20 cellular contexts compared by ENCODE assay signal in the genomic region with DNA sequence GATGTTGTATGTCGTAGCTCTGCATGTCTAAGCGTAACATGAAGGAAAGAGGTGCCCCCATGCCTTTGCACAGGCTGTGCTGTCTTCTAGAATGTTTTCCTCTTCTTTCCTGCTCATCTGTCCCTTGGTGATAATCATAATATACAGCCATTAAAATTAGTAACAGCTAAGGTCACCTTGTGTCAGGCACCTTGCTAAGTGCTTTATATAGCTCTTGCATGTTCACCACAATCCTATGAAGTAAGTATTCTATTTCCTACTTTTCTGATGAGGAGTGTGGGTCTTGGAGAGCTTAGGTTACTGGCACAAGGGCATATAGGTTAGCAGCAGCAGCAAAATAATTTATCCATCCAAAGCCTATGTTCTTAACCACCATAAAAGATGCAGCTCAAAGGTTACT.
"Had no signal": no experiment of that assay in that cellular context is flagged by ENCODE, and none has a peak within 500 bp of the region (broad histone marks: within the 10 kb centered on the region; RNA-seq: fewer than 3 reads in every experiment).

No MANE protein-coding gene starts in this region.

- H3K4me3 ChIP-seq: K562, SJCRH30 had no signal

- H3K4me1 ChIP-seq: SJCRH30 had no signal

- H3K27ac ChIP-seq: HL-60, KMS-11, SJCRH30 had no signal

- H3K36me3 ChIP-seq: SJCRH30 had no signal

- DNase-seq: Kasumi-1, MM.1S, NCI-H1092 treated with DMSO at 0.1 percent for 48 hours, NCI-H1436, NCI-H187, NCI-H2029, NCI-H2081 treated with DMSO at 0.1 percent for 48 hours, NCI-H2171, NCI-H226, NCI-H446, NCI-H510A, NCI-H524 treated with DMSO at 0.1 percent for 48 hours, NCI-H69, NCI-H774, RPMI8226, SHP77 treated with DMSO at 0.1 percent for 48 hours, SJCRH30 had no signal

- H3K9me3 ChIP-seq: SJCRH30 had no signal

- ATAC-seq: K562 had no signal
